ENCODE assay signal across 1 cellular context in genomic region chr17:79000396-79001189, GRCh38.
TF ChIP-seq lines count a peak whose summit lies in the region.

No MANE protein-coding gene starts in this region.

TF ChIP-seq in SK-N-SH treated with all-trans-retinoic acid at 6 μM for 48 hours, 23 proteins besides CTCF, POLR2A, EP300 and RAD21 (continued from another document):
- TF ChIP-seq CREB5 (CRISPR knock-in tag; IDR thresholded peaks at IDR 0.05; ENCODE audit: low read depth) (no peak), ZFP30 (CRISPR knock-in tag; IDR thresholded peaks at IDR 0.05) (no peak), RARB (CRISPR knock-in tag; IDR thresholded peaks at IDR 0.05) (no peak), CSRNP3 (CRISPR knock-in tag; IDR thresholded peaks at IDR 0.05) (no peak), GLIS3 (CRISPR knock-in tag; IDR thresholded peaks at IDR 0.05) (no peak), CSDC2 (CRISPR knock-in tag; IDR thresholded peaks at IDR 0.05) (no peak)
